Comparison of ENCODE assay signal across 7 cellular contexts in the genomic region with DNA sequence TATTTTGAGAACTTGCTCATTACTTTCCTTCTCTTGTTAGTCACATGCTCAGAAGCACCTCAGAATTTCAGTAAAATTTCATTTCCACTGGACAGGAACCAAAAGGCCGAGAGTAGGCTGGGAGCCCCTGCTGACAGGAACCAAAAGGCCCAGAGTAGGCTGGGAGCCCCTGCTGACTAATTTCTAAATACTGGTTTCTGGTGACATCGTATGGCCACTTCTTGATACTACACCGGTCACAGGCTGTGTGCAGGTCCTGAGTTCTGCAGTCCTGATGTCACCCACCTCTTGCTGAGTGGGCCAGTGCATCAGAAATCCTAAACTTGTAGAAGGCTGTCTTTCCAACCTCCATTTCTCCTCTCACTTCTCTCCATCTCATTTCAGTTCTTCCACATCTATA. TPM values are rescaled to one million over a fixed set of nuclear protein-coding genes. Genes with fewer than 3 reads are reported as not detected.
A peak's percentile ranks its signal among the peaks of the same experiment; 100 is the strongest.
DNase-seq lines count a peak whose midpoint lies in the region; ATAC-seq and TF ChIP-seq lines count a peak whose summit lies in the region.

No MANE protein-coding gene starts in this region.

- H3K27ac ChIP-seq in mammary epithelial cell (ENCODE audit: insufficient read depth, low read depth, low read length) (no peak overlapping the region), lung (ENCODE audit: low read depth in 1 of 2, low read length in 1 of 2) (no peak overlapping the region)

- no peak overlapping the region for H3K4me2 ChIP-seq in mammary epithelial cell (ENCODE audit: insufficient read depth, low read depth, low read length)

- 14% methylated on average over 2 of the region's 3 CpGs for WGBS in mammary epithelial cell (ENCODE audit: low coverage, missing lambda C conversion rate)
- 0 to 6% methylated on average over 3 of the region's 3 CpGs for WGBS in lung, 2 donors

- no peak overlapping the region for H2AFZ ChIP-seq in mammary epithelial cell (ENCODE audit: low read depth, low read length)

- dilution Hi-C loops in mammary epithelial cell (cut with HindIII; ENCODE audit: low sequenced_read_pairs) = loop anchor here (25.0 kb wide), 1 partner anchor 828 kb away; no protein-coding TSS in a partner anchor

- CTCF ChIA-PET in mammary epithelial cell (lab: Charles Lee; ENCODE audit: low non-redundant PET) = no interaction called here

- H3K27me3 ChIP-seq in mammary epithelial cell (ENCODE audit: insufficient read depth, low read length) (no peaks in the 10 kb centered on the region), lung (ENCODE audit: control insufficient read depth, insufficient read depth) (no peaks in the 10 kb centered on the region)

- TF ChIP-seq CTCF in mammary epithelial cell (conservative IDR thresholded peaks at IDR 0.05 in 1 of 2, IDR thresholded peaks at IDR 0.05 in 1 of 2; ENCODE audit: extremely low read depth in 1 of 2, insufficient read depth in 1 of 2, low read depth in 1 of 2, low read length in 2 of 2) (peak; percentile 63 to 75), lung (IDR thresholded peaks at IDR 0.05; ENCODE audit: control extremely low read depth, extremely low read depth) (peak; percentile 20)

- no TSS peak for BruUV-seq in mammary epithelial cell (replicated peaks; lab: Mats Ljungman, UMichigan)

- in situ Hi-C loops in mammary epithelial cell (cut with MboI; ENCODE audit: low sequenced_read_pairs in 2 of 2) = loop anchor here (10.0 to 25.0 kb wide), 3 partner anchors 303 to 830 kb away; no protein-coding TSS in a partner anchor

- H4K20me1 ChIP-seq in mammary epithelial cell (ENCODE audit: insufficient read depth, low read length) = no peaks in the 10 kb centered on the region

- DNase-seq in GM03348 (ENCODE audit: low spot score) (peak; percentile 66), NCI-H748 treated with DMSO at 0.1 percent for 48 hours (lab: John Stamatoyannopoulos, UW) (peak; percentile 1), mammary epithelial cell (peak; percentile 39), lung (ENCODE audit: low spot score) (no peak)
- DNase-seq in stimulated activated CD4-positive, alpha-beta T cell treated with anti-CD3 and anti-CD28 coated beads, Interleukin-12 subunit alpha, Interleukin-12 subunit beta, amount 100 ng/mL, for 4 hours = no peak

- no peak overlapping the region for H3K4me3 ChIP-seq in mammary epithelial cell (replicated peaks in 1 of 3; ENCODE audit: insufficient read depth in 1 of 3, low read depth in 2 of 3, low read length in 3 of 3)
- no peak overlapping the region for H3K4me3 ChIP-seq in lung

- no peak overlapping the region for H3K9ac ChIP-seq in mammary epithelial cell (ENCODE audit: insufficient read depth, low read length)

- ATAC-seq in GM19468 (IDR thresholded peaks at IDR 0.05; ENCODE audit: extremely low read depth, unreplicated experiment) (peak; percentile 78), HG03378 (IDR thresholded peaks at IDR 0.05; ENCODE audit: unreplicated experiment) (peak; percentile 96), lung (ENCODE audit: insufficient read depth, low FRiP score) (no peak)

- H3K36me3 ChIP-seq in mammary epithelial cell (ENCODE audit: insufficient read depth, low read length) (no peaks in the 10 kb centered on the region), lung (ENCODE audit: control insufficient read depth in 2 of 2, insufficient read depth in 2 of 2, low read length in 2 of 2) (no peaks in the 10 kb centered on the region)

- H3K9me3 ChIP-seq in mammary epithelial cell (replicated peaks; ENCODE audit: insufficient read depth, low read length) = no peaks in the 10 kb centered on the region
- peaks cover 0 to 2% of the 10 kb centered on the region in 2 donors for H3K9me3 ChIP-seq in lung (ENCODE audit: control insufficient read depth in 2 of 2, insufficient read depth in 1 of 2, low read length in 1 of 2)

- H3K79me2 ChIP-seq in mammary epithelial cell (ENCODE audit: insufficient read depth, low read length) = no peaks in the 10 kb centered on the region

- intact Hi-C loops in mammary epithelial cell (cut with micrococcal nuclease) = loop anchor here (1.0 to 10.0 kb wide), 6 partner anchors 494 to 1030 kb away; no protein-coding TSS in a partner anchor

- H3K4me1 ChIP-seq in mammary epithelial cell (ENCODE audit: insufficient read depth, low read length) (peaks cover 8% of the 10 kb centered on the region), lung (ENCODE audit: control insufficient read depth in 2 of 2, insufficient read depth in 2 of 2, low read length in 2 of 2) (no peaks in the 10 kb centered on the region)

RNA-seq across cellular contexts. Expression of a gene that starts 17.7 kb away (rescaled TPM):
- under 1 TPM in 1 of 2 donors, not detected in 1; 0.33 TPM for total RNA-seq in mammary epithelial cell
- polyA plus RNA-seq in mammary epithelial cell = not detected
- polyA minus RNA-seq in mammary epithelial cell = not detected
- not detected for total RNA-seq in lung
- polyA plus RNA-seq in lung = not detected

Comparison
In these comparisons a context has a peak if more than half of its experiments do, and no peak if none do; other contexts are left out.
1. DNase-seq: peak in GM03348 (single experiment), NCI-H748 treated with DMSO at 0.1 percent for 48 hours (single experiment) and mammary epithelial cell (single experiment); none in lung (single experiment) and stimulated activated CD4-positive, alpha-beta T cell treated with anti-CD3 and anti-CD28 coated beads, Interleukin-12 subunit alpha, Interleukin-12 subunit beta, amount 100 ng/mL, for 4 hours (single experiment).